Comparison of ENCODE assay signal across 1 cellular context in genomic region chr16:81552743-81553079, GRCh38.
TF ChIP-seq lines count a peak whose summit lies in the region.

No MANE protein-coding gene starts in this region.

TF ChIP-seq in GM23338, 12 proteins besides CTCF, POLR2A, EP300 and RAD21 (continued from another document):
- TF ChIP-seq ZNF462 (CRISPR knock-in tag; IDR thresholded peaks at IDR 0.05) = no peak
